Comparison of ENCODE assay signal across 8 cellular contexts in genomic region chr22:29343313-29343805, GRCh38.
DNase-seq lines count a peak whose midpoint lies in the region; ATAC-seq and TF ChIP-seq lines count a peak whose summit lies in the region.

No MANE protein-coding gene starts in this region.

- peak overlapping the region; percentile 53 for H3K27ac Mint-ChIP-seq in memory B cell

- peaks cover 2% of the 10 kb centered on the region for H3K4me1 Mint-ChIP-seq in memory B cell

- ATAC-seq in memory B cell (ENCODE audit: low read depth) (no peak), GM19463 (IDR thresholded peaks at IDR 0.05; ENCODE audit: unreplicated experiment) (no peak), HG02973 (IDR thresholded peaks at IDR 0.05; ENCODE audit: unreplicated experiment) (no peak)

- H3K4me3 ChIP-seq in cardiac fibroblast (replicated peaks in 1 of 2; ENCODE audit: low read depth in 2 of 2, low read length in 2 of 2) = no peak overlapping the region

- peak; percentile 37 for DNase-seq in COR-L47 (lab: John Stamatoyannopoulos, UW)
- peak; percentile 77 for DNase-seq in NCI-H2029 (lab: John Stamatoyannopoulos, UW)
- peak; percentile 10 to 36 for DNase-seq in cardiac fibroblast (ENCODE audit: low read depth in 2 of 2)
- DNase-seq in memory B cell (ENCODE audit: low spot score in 2 of 2) = no peak
- DNase-seq in NCI-H146 treated with DMSO at 0.1 percent for 48 hours (lab: John Stamatoyannopoulos, UW; ENCODE audit: unreplicated experiment) = no peak
- DNase-seq in hepatic stellate cell (ENCODE audit: low spot score) = no peak

- TF ChIP-seq CTCF in cardiac fibroblast (IDR thresholded peaks at IDR 0.05; ENCODE audit: low read depth, low read length) = no peak

- H3K9me3 Mint-ChIP-seq in memory B cell = no peaks in the 10 kb centered on the region

- no peaks in the 10 kb centered on the region for H3K27me3 Mint-ChIP-seq in memory B cell

- H3K36me3 Mint-ChIP-seq in memory B cell = peaks cover 48% of the 10 kb centered on the region

- H3K4me3 Mint-ChIP-seq in memory B cell = no peak overlapping the region

Comparison
In these comparisons a context has a peak if more than half of its experiments do, and no peak if none do; other contexts are left out.
1. DNase-seq: peak in COR-L47 (single experiment), NCI-H2029 (single experiment) and cardiac fibroblast (2 of 2); none in memory B cell (0 of 2), NCI-H146 treated with DMSO at 0.1 percent for 48 hours (single experiment) and hepatic stellate cell (single experiment).